Comparison of ENCODE assay signal across 35 cellular contexts in the genomic region with DNA sequence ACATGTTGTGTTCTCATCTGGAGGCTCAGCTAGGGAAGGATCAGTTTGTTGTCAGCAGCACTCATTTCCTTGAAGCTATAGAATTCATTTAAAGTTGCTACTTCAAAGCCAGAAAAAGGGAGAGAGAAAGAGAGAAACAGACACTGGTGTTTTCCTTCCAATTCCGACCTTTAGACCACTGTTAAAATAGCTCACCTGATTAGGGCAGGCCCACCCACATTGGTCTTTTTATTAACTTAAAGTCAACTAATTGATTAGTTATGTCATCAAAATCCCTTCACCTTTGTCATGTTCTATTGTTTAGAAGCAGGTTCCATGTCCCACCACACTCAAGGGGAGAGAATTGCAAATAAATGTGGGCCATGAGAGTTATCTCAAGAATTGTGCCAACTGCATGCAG.
DNase-seq lines count a peak whose midpoint lies in the region; ATAC-seq, FAIRE-seq and TF ChIP-seq lines count a peak whose summit lies in the region.
"Had no signal": no experiment of that assay in that cellular context is flagged by ENCODE, and none has a peak within 500 bp of the region (broad histone marks: within the 10 kb centered on the region; RNA-seq: fewer than 3 reads in every experiment).

No MANE protein-coding gene starts in this region.

- H3K27ac Mint-ChIP-seq in endothelial cell (ENCODE audit: unreplicated experiment) = peak overlapping the region; percentile 30
- H3K27ac Mint-ChIP-seq: B cell; CD14-positive monocyte; CD4-positive, alpha-beta memory T cell; CD4-positive, alpha-beta T cell; CD4-positive, CD25-positive, alpha-beta regulatory T cell; CD8-positive, alpha-beta memory T cell; CD8-positive, alpha-beta T cell had no signal

- no peaks in the 10 kb centered on the region for H3K4me1 ChIP-seq in HEK293 (ENCODE audit: control insufficient read depth, insufficient read depth, low read length)
- H3K4me1 ChIP-seq in K562 (replicated peaks in 1 of 2; ENCODE audit: control insufficient read depth in 2 of 2, insufficient read depth in 2 of 2, low read length in 2 of 2) = no peaks in the 10 kb centered on the region
- H3K4me1 ChIP-seq: A549, BLaER1, Caco-2 had no signal

- ATAC-seq in K562 (no peak), GM19328 (IDR thresholded peaks at IDR 0.05; ENCODE audit: unreplicated experiment) (no peak)
- ATAC-seq: A549; CD8-positive, alpha-beta T cell had no signal

- TF ChIP-seq RAD21 in K562 (CRISPR knock-in tag; conservative IDR thresholded peaks at IDR 0.05 in 1 of 2, IDR thresholded peaks at IDR 0.05 in 1 of 2) = no peak

- H3K9me1 ChIP-seq in K562 (ENCODE audit: control insufficient read depth, insufficient read depth, low read length) = no peaks in the 10 kb centered on the region

- H3K4me3 ChIP-seq in HEK293 (ENCODE audit: low read depth, low read length) (no peak overlapping the region), K562 (no peak overlapping the region)
- H3K4me3 ChIP-seq: A549; BLaER1; BLaER1 treated with 17β-estradiol and CSF1 and Interleukin-3, amounts not matched to agents 10 nM and 100 nM had no signal

- H3K4me3 Mint-ChIP-seq in endothelial cell (ENCODE audit: unreplicated experiment) = no peak overlapping the region
- H3K4me3 Mint-ChIP-seq: B cell; CD14-positive monocyte; CD4-positive, alpha-beta memory T cell; CD4-positive, alpha-beta T cell; CD4-positive, CD25-positive, alpha-beta regulatory T cell; CD8-positive, alpha-beta memory T cell; CD8-positive, alpha-beta T cell had no signal

- POLR2A ChIA-PET in HEK293 (lab: Yijun Ruan, JAX) (no interaction called here), K562 (lab: Yijun Ruan, JAX) (no interaction called here)

- in situ Hi-C loops in K562 (cut with MboI) = no loop called here

- CTCF ChIA-PET in HEK293 (lab: Yijun Ruan, JAX) (no interaction called here), K562 (lab: Yijun Ruan, JAX; ENCODE audit: low intra/inter-chr PET ratio) (no interaction called here)

- peaks cover 7% of the 10 kb centered on the region for H3K4me1 Mint-ChIP-seq in endothelial cell (ENCODE audit: unreplicated experiment)
- H3K4me1 Mint-ChIP-seq: B cell; CD14-positive monocyte; CD4-positive, alpha-beta memory T cell; CD4-positive, CD25-positive, alpha-beta regulatory T cell; CD8-positive, alpha-beta memory T cell had no signal

- H3K9ac ChIP-seq in K562 (ENCODE audit: insufficient read depth in 1 of 2, low read depth in 2 of 2, low read length in 2 of 2) = no peak overlapping the region
- H3K9ac ChIP-seq: BLaER1; BLaER1 treated with 17β-estradiol and CSF1 and Interleukin-3, amounts not matched to agents 10 nM and 100 nM had no signal

- intact Hi-C loops in K562 (cut with micrococcal nuclease) = no loop called here

- no peak overlapping the region for H3K27ac ChIP-seq in HEK293 (ENCODE audit: extremely low read depth, low read depth, low read length)
- H3K27ac ChIP-seq in K562 (ENCODE audit: extremely low read depth, low read depth, low read length) = no peak overlapping the region
- H3K27ac ChIP-seq: 22Rv1, A549, BLaER1, C4-2B had no signal

- no peak for TF ChIP-seq POLR2A in K562 (conservative IDR thresholded peaks at IDR 0.05)

- H4K20me1 ChIP-seq in K562 (replicated peaks; ENCODE audit: control insufficient read depth, insufficient read depth, low read length) = no peaks in the 10 kb centered on the region
- H4K20me1 ChIP-seq: BLaER1; BLaER1 treated with 17β-estradiol and CSF1 and Interleukin-3, amounts not matched to agents 10 nM and 100 nM had no signal

- H3K9me3 ChIP-seq in HEK293 (ENCODE audit: control insufficient read depth, insufficient read depth, low read depth, low read length) (no peaks in the 10 kb centered on the region), K562 (replicated peaks; ENCODE audit: control insufficient read depth, insufficient read depth, low read depth, low read length) (no peaks in the 10 kb centered on the region)
- H3K9me3 ChIP-seq: A549; BE2C; BLaER1; BLaER1 treated with 17β-estradiol and CSF1 and Interleukin-3, amounts not matched to agents 10 nM and 100 nM; Caco-2 had no signal

- no peak for FAIRE-seq in K562 (lab: Jason Lieb, UNC)
- FAIRE-seq: A204.1, A549, D721Med had no signal

- 0% methylated on average over 1 of the region's 1 CpG for WGBS in K562 (ENCODE audit: insufficient coverage, low coverage, missing lambda C conversion rate)

- no peaks in the 10 kb centered on the region for H3K79me2 ChIP-seq in K562 (ENCODE audit: control insufficient read depth, insufficient read depth, low read length)

- no peak for TF ChIP-seq EP300 in K562 (IDR thresholded peaks at IDR 0.05; ENCODE audit: low read length)

- H2AFZ ChIP-seq in K562 (ENCODE audit: low read depth, low read length) = no peak overlapping the region

- no peak for DNase-seq in K562 (ENCODE audit: extremely low read depth in 1 of 4, low spot score in 3 of 4)
- DNase-seq in endothelial cell (ENCODE audit: low spot score) = no peak
- DNase-seq in GM20000 (ENCODE audit: low spot score) = no peak
- no peak for DNase-seq in central memory CD4-positive, alpha-beta T cell
- DNase-seq: 8988T; ACHN; AML-193; BE2C; C1 segment of cervical spinal cord; Caco-2; Calu3; CD4-positive, alpha-beta memory T cell; CD4-positive, alpha-beta T cell; CD4-positive, CD25-positive, alpha-beta regulatory T cell; CD8-positive, alpha-beta memory T cell; CD8-positive, alpha-beta T cell; COR-L47; DMS 273 treated with DMSO at 0.1 percent for 48 hours; DMS153; DMS53; DMS79; DMS79 treated with DMSO at 0.1 percent for 48 hours; DND-41; EL had no signal

- TF ChIP-seq CTCF in HEK293 (tag by site-specific recombination; IDR thresholded peaks at IDR 0.05) (no peak), K562 (IDR thresholded peaks at IDR 0.05 in 2 of 3, conservative IDR thresholded peaks at IDR 0.05 in 1 of 3; ENCODE audit: insufficient read depth in 2 of 3, low read depth in 1 of 3, low read length in 3 of 3) (no peak), endothelial cell (IDR thresholded peaks at IDR 0.05; ENCODE audit: unreplicated experiment) (no peak), GM20000 (IDR thresholded peaks at IDR 0.05; ENCODE audit: extremely low read depth, missing control alignments) (no peak)

- no peaks in the 10 kb centered on the region for H3K36me3 Mint-ChIP-seq in endothelial cell (ENCODE audit: low read depth, unreplicated experiment)
- H3K36me3 Mint-ChIP-seq: CD14-positive monocyte; CD4-positive, alpha-beta memory T cell; CD4-positive, CD25-positive, alpha-beta regulatory T cell; CD8-positive, alpha-beta T cell had no signal

- no peaks in the 10 kb centered on the region for H3K9me3 Mint-ChIP-seq in endothelial cell (ENCODE audit: unreplicated experiment)

- BruUV-seq in K562 (replicated peaks; lab: Mats Ljungman, UMichigan) = no TSS peak

- H3K4me2 ChIP-seq in K562 (ENCODE audit: insufficient read depth, low read length) = no peak overlapping the region
- H3K4me2 ChIP-seq: A549, BLaER1 had no signal

- H3K36me3 ChIP-seq in HEK293 (ENCODE audit: control insufficient read depth in 2 of 2, insufficient read depth in 1 of 2, low read length in 2 of 2) (no peaks in the 10 kb centered on the region), K562 (ENCODE audit: control insufficient read depth, insufficient read depth, low read length) (no peaks in the 10 kb centered on the region)
- H3K36me3 ChIP-seq: BE2C; BLaER1; BLaER1 treated with 17β-estradiol and CSF1 and Interleukin-3, amounts not matched to agents 10 nM and 100 nM had no signal

- no peaks in the 10 kb centered on the region for H3K27me3 Mint-ChIP-seq in endothelial cell (ENCODE audit: unreplicated experiment)
- H3K27me3 Mint-ChIP-seq: B cell; CD4-positive, alpha-beta memory T cell; CD4-positive, alpha-beta T cell; CD4-positive, CD25-positive, alpha-beta regulatory T cell; CD8-positive, alpha-beta memory T cell had no signal

- no peaks in the 10 kb centered on the region for H3K27me3 ChIP-seq in K562 (ENCODE audit: control insufficient read depth in 2 of 2, insufficient read depth in 2 of 2, low read length in 2 of 2)
- H3K27me3 ChIP-seq: BE2C; BLaER1; BLaER1 treated with 17β-estradiol and CSF1 and Interleukin-3, amounts not matched to agents 10 nM and 100 nM had no signal

TF ChIP-seq in HEK293, 187 proteins besides CTCF, POLR2A, EP300 and RAD21:
- no peak for TF ChIP-seq ZNF423 (tag by site-specific recombination; IDR thresholded peaks at IDR 0.05)
- TF ChIP-seq ZNF10 (tag by site-specific recombination; IDR thresholded peaks at IDR 0.05) = peak; percentile 91

TF ChIP-seq in K562, 482 proteins besides CTCF, POLR2A, EP300 and RAD21:
- TF ChIP-seq RBM25 (IDR thresholded peaks at IDR 0.05; ENCODE audit: low read depth, low read length, severe bottlenecking) (peak; percentile 15), PCBP2 (IDR thresholded peaks at IDR 0.05; ENCODE audit: low read depth, low read length, poor library complexity, severe bottlenecking) (no peak), ZNF134 (CRISPR knock-in tag; conservative IDR thresholded peaks at IDR 0.05) (peak; percentile 93)
